8 cellular contexts compared by ENCODE assay signal in genomic region chr17:57988301-57989010, GRCh38. TPM values are rescaled to one million over a fixed set of nuclear protein-coding genes. Genes with fewer than 3 reads are reported as not detected.
DNase-seq lines count a peak whose midpoint lies in the region; ATAC-seq and TF ChIP-seq lines count a peak whose summit lies in the region.

No MANE protein-coding gene starts in this region.

- no peaks in the 10 kb centered on the region for H3K9me2 ChIP-seq in PC-3 (replicated peaks; ENCODE audit: low read length)

- H3K4me2 ChIP-seq in PC-3 (ENCODE audit: low read length) (peak overlapping the region; percentile 85), osteoblast (ENCODE audit: insufficient read depth, low read length) (peak overlapping the region; percentile 90)

- H3K27ac ChIP-seq in PC-3 (ENCODE audit: low read length): peak overlapping the region; percentile 87
- peak overlapping the region; percentile 80 for H3K27ac ChIP-seq in osteoblast (ENCODE audit: low read depth, low read length)

- TF ChIP-seq CTCF in PC-3 (conservative IDR thresholded peaks at IDR 0.05; ENCODE audit: low read depth, low read length) (no peak), osteoblast (IDR thresholded peaks at IDR 0.05; ENCODE audit: extremely low read depth, low read depth, low read length) (no peak)

- DNase-seq in DMS53 (lab: John Stamatoyannopoulos, UW) (peak; percentile 82), HK-2 (ENCODE audit: unreplicated experiment) (peak; percentile 71), PC-3 (peak; percentile 79), head of caudate nucleus (peak; percentile 23 to 87 (median 74)), osteoblast (ENCODE audit: insufficient read length, low spot score, missing footprints) (peak; percentile 96), NCI-H2029 treated with DMSO at 0.1 percent for 48 hours (lab: John Stamatoyannopoulos, UW) (no peak)
- DNase-seq in activated naive CD8-positive, alpha-beta T cell treated with anti-CD3 and anti-CD28 coated beads for 36 hours: no peak

- H3K9me3 Mint-ChIP-seq in activated naive CD8-positive, alpha-beta T cell treated with anti-CD3 and anti-CD28 coated beads for 36 hours: no peaks in the 10 kb centered on the region

- H3K79me2 ChIP-seq in PC-3 (ENCODE audit: low read length) (peaks cover 44% of the 10 kb centered on the region), osteoblast (ENCODE audit: insufficient read depth, low read length) (peaks cover 37% of the 10 kb centered on the region)

- peaks cover 37% of the 10 kb centered on the region for H3K4me1 ChIP-seq in PC-3 (ENCODE audit: insufficient read depth, low read length)
- peaks cover 46% of the 10 kb centered on the region for H3K4me1 ChIP-seq in osteoblast (ENCODE audit: insufficient read depth, low read length)

- H3K36me3 ChIP-seq in PC-3 (ENCODE audit: low read depth, low read length): peaks cover 16% of the 10 kb centered on the region; the same call in 1 of the 2 replicates
- H3K36me3 ChIP-seq in osteoblast (ENCODE audit: insufficient read depth, low read length): peaks cover 15% of the 10 kb centered on the region

- no peaks in the 10 kb centered on the region for H3K27me3 ChIP-seq in PC-3 (ENCODE audit: low read length)
- H3K27me3 ChIP-seq in osteoblast (ENCODE audit: insufficient read depth, low read length): no peaks in the 10 kb centered on the region

- peaks cover 64% of the 10 kb centered on the region for H3K4me1 Mint-ChIP-seq in activated naive CD8-positive, alpha-beta T cell treated with anti-CD3 and anti-CD28 coated beads for 36 hours

- intact Hi-C loops in PC-3 (cut with micrococcal nuclease): no loop called here
- intact Hi-C loops in head of caudate nucleus (cut with DNase I): no loop called here

- H3K9ac ChIP-seq in PC-3 (ENCODE audit: low read length): peak overlapping the region; percentile 89

- H3K27me3 Mint-ChIP-seq in activated naive CD8-positive, alpha-beta T cell treated with anti-CD3 and anti-CD28 coated beads for 36 hours: no peaks in the 10 kb centered on the region

- ATAC-seq in GM19468 (IDR thresholded peaks at IDR 0.05; ENCODE audit: extremely low read depth, unreplicated experiment) (peak; percentile 72), PC-3 (peak; percentile 64)

- peak overlapping the region; percentile 92 for H3K27ac Mint-ChIP-seq in activated naive CD8-positive, alpha-beta T cell treated with anti-CD3 and anti-CD28 coated beads for 36 hours

- peak overlapping the region; percentile 89 for H3K4me3 Mint-ChIP-seq in activated naive CD8-positive, alpha-beta T cell treated with anti-CD3 and anti-CD28 coated beads for 36 hours

- H3K36me3 Mint-ChIP-seq in activated naive CD8-positive, alpha-beta T cell treated with anti-CD3 and anti-CD28 coated beads for 36 hours: peaks cover 9% of the 10 kb centered on the region

- H3F3A ChIP-seq in PC-3 (ENCODE audit: low read length, unreplicated experiment): peaks cover 16% of the 10 kb centered on the region

- H3K9me3 ChIP-seq in PC-3 (ENCODE audit: low read length) (no peaks in the 10 kb centered on the region), osteoblast (ENCODE audit: low read depth, low read length) (no peaks in the 10 kb centered on the region)

- POLR2A ChIA-PET in PC-3 (lab: Charles Lee; ENCODE audit: unreplicated experiment): interaction anchor here (0.5 to 1.3 kb wide), 9 partner anchors 11 to 364 kb away, joined by 3 to 9 read pairs (median 5); partner anchors contain the start of gene SUPT4H1

- peaks cover 23% of the 10 kb centered on the region for H4K20me1 ChIP-seq in PC-3 (ENCODE audit: low read length)
- H4K20me1 ChIP-seq in osteoblast (ENCODE audit: insufficient read depth, low read length): peaks cover 19% of the 10 kb centered on the region

- peak overlapping the region; percentile 80 for H3K4me3 ChIP-seq in PC-3 (ENCODE audit: low read length)
- peak overlapping the region; percentile 87 for H3K4me3 ChIP-seq in osteoblast (ENCODE audit: insufficient read depth, low read length)

- peak overlapping the region; percentile 71 for H2AFZ ChIP-seq in PC-3 (ENCODE audit: low read length)
- H2AFZ ChIP-seq in osteoblast (ENCODE audit: low read length): peak overlapping the region; percentile 87

- CTCF ChIA-PET in PC-3 (lab: Charles Lee): interaction anchor here (0.5 to 3.3 kb wide), 5 partner anchors 9 to 113 kb away, joined by 4 to 20 read pairs (median 5); no protein-coding TSS in a partner anchor

- BruUV-seq in PC-3 (replicated peaks; lab: Mats Ljungman, UMichigan): TSS peak; percentile 31

RNA-seq across cellular contexts. Expression of gene VEZF1, which starts 0.4 kb away (rescaled TPM):
- 70.1 and 78.1 TPM in 2 replicates for total RNA-seq in PC-3 (2014; rRNA removed)
- 10 to 100 TPM; 22.8 to 23.0 TPM for total RNA-seq in activated naive CD8-positive, alpha-beta T cell treated with anti-CD3 and anti-CD28 coated beads for 36 hours
- total RNA-seq in osteoblast: 51.9 and 58.6 TPM in 2 replicates

RNA-seq across cellular contexts. Expression of gene SRSF1, which starts 18.6 kb away (rescaled TPM):
- total RNA-seq in PC-3 (2014; rRNA removed) (325 and 342 TPM in 2 replicates), osteoblast (214 and 247 TPM in 2 replicates)
- total RNA-seq in activated naive CD8-positive, alpha-beta T cell treated with anti-CD3 and anti-CD28 coated beads for 36 hours: 100 to 1,000 TPM; 441 to 469 TPM

RNA-seq across cellular contexts. Expression of gene CUEDC1, which starts 33.2 kb away (rescaled TPM):
- total RNA-seq in PC-3 (2014; rRNA removed): 31.6 and 53.4 TPM in 2 replicates
- total RNA-seq in activated naive CD8-positive, alpha-beta T cell treated with anti-CD3 and anti-CD28 coated beads for 36 hours: under 1 TPM; 0.14 to 0.18 TPM
- 21.0 and 22.4 TPM in 2 replicates for total RNA-seq in osteoblast

Comparison
In these comparisons a context has a peak if more than half of its experiments do, and no peak if none do; other contexts are left out.
1. DNase-seq: peak in DMS53 (single experiment), HK-2 (single experiment), PC-3 (single experiment), head of caudate nucleus (42 of 42) and osteoblast (single experiment); none in activated naive CD8-positive, alpha-beta T cell treated with anti-CD3 and anti-CD28 coated beads for 36 hours (single experiment) and NCI-H2029 treated with DMSO at 0.1 percent for 48 hours (single experiment).
2. RNA of gene CUEDC1, which starts 33.2 kb away (total RNA-seq): 31.6 to 53.4 TPM in PC-3 and 21.0 to 22.4 TPM in osteoblast; 0.14 to 0.18 TPM in activated naive CD8-positive, alpha-beta T cell treated with anti-CD3 and anti-CD28 coated beads for 36 hours; every median in the first group is over 10 times any median in the second.